23 cellular contexts compared by ENCODE assay signal in the genomic region with DNA sequence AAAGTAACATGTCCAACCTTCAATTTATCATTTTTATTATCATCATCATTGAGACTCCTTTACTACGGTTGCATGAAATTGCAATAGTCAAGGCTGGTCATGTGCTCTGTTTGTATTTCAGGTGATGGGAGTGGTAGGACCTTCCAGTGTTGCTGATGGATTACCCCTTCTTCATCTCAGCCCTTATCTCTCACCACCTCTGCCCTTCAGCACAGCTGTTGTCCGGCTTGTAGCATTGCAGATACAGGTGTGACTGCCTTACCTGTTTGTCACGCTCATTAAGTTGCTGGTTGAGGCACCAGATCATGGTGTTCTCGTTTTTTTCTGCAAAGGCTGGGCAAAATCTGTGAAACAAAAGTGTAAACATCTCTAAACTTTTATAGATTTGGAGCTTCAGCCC. TPM values are rescaled to one million over a fixed set of nuclear protein-coding genes. Genes with fewer than 3 reads are reported as not detected.
DNase-seq lines count a peak whose midpoint lies in the region; ATAC-seq, FAIRE-seq and TF ChIP-seq lines count a peak whose summit lies in the region.
"Had no signal": no experiment of that assay in that cellular context is flagged by ENCODE, and none has a peak within 500 bp of the region (broad histone marks: within the 10 kb centered on the region; RNA-seq: fewer than 3 reads in every experiment).

No MANE protein-coding gene starts in this region.

- no peaks in the 10 kb centered on the region for H3K79me2 ChIP-seq in HepG2 (ENCODE audit: insufficient read depth, low read length)
- H3K79me2 ChIP-seq in trophoblast cell (ENCODE audit: control insufficient read depth, insufficient read depth, low read length, poor library complexity) = no peaks in the 10 kb centered on the region

- H3K18ac ChIP-seq in trophoblast cell (ENCODE audit: low read length) = no peak overlapping the region

- no peak overlapping the region for H3K27ac ChIP-seq in HepG2 (ENCODE audit: extremely low read length, insufficient read depth, low read length)
- H3K27ac ChIP-seq in right lobe of liver = no peak overlapping the region
- H3K27ac ChIP-seq in trophoblast cell (ENCODE audit: low read depth, low read length) = no peak overlapping the region
- H3K27ac ChIP-seq: 22Rv1; A549; BLaER1 treated with 17β-estradiol and CSF1 and Interleukin-3, amounts not matched to agents 10 nM and 100 nM; C4-2B had no signal

- no peak overlapping the region for H2BK12ac ChIP-seq in trophoblast cell (ENCODE audit: low read length)

- POLR2A ChIA-PET in HepG2 (lab: Yijun Ruan, JAX) = no interaction called here

- H2AFZ ChIP-seq in HepG2 (ENCODE audit: low read length) = no peak overlapping the region
- H2AFZ ChIP-seq in trophoblast cell (ENCODE audit: insufficient read depth, low read length, poor library complexity) = no peak overlapping the region

- TF ChIP-seq POLR2A in HepG2 (IDR thresholded peaks at IDR 0.05; ENCODE audit: insufficient read depth in 1 of 2, low read depth in 2 of 2, low read length in 2 of 2) (no peak), right lobe of liver (IDR thresholded peaks at IDR 0.05) (no peak)

- H3K9ac ChIP-seq in HepG2 (ENCODE audit: insufficient read depth, low read depth, low read length) (no peak overlapping the region), trophoblast cell (ENCODE audit: low read length) (no peak overlapping the region)
- H3K9ac ChIP-seq: BLaER1 treated with 17β-estradiol and CSF1 and Interleukin-3, amounts not matched to agents 10 nM and 100 nM had no signal

- H3K4me1 ChIP-seq in HepG2 (ENCODE audit: insufficient read depth, low read length) (no peaks in the 10 kb centered on the region), right lobe of liver (peaks cover 0 to 6% (median 0%) of the 10 kb centered on the region in 4 donors), trophoblast cell (ENCODE audit: control insufficient read depth in 1 of 2, insufficient read depth in 2 of 2, low read length in 2 of 2) (peaks cover 0 to 2% of the 10 kb centered on the region in 2 experiments)
- H3K4me1 ChIP-seq: A549; BLaER1 treated with 17β-estradiol and CSF1 and Interleukin-3, amounts not matched to agents 10 nM and 100 nM had no signal

- H3K4me2 ChIP-seq in HepG2 (ENCODE audit: low read depth, low read length) (no peak overlapping the region), trophoblast cell (ENCODE audit: low read length) (no peak overlapping the region)
- H3K4me2 ChIP-seq: A549; BLaER1 treated with 17β-estradiol and CSF1 and Interleukin-3, amounts not matched to agents 10 nM and 100 nM had no signal

- H3K79me1 ChIP-seq in trophoblast cell (ENCODE audit: low read length) = no peaks in the 10 kb centered on the region

- no peak overlapping the region for H2AK5ac ChIP-seq in trophoblast cell (ENCODE audit: low read length)

- BruUV-seq in HepG2 (replicated peaks; lab: Mats Ljungman, UMichigan) = no TSS peak

- H3K9me3 Mint-ChIP-seq in stimulated activated effector memory CD8-positive, alpha-beta T cell treated with anti-CD3 and anti-CD28 coated beads, Interleukin-12 subunit alpha, Interleukin-12 subunit beta, amount 100 ng/mL, for 72 hours = no peaks in the 10 kb centered on the region
- H3K9me3 Mint-ChIP-seq: CD4-positive, alpha-beta T cell; CD8-positive, alpha-beta T cell had no signal

- H4K8ac ChIP-seq in trophoblast cell (ENCODE audit: low read depth, low read length) = no peak overlapping the region

- intact Hi-C loops in HepG2 (cut with micrococcal nuclease; ENCODE audit: unreplicated experiment) = no loop called here
- intact Hi-C loops in right lobe of liver (cut with DNase I) = no loop called here

- H3K4me3 ChIP-seq in HepG2 (replicated peaks in 1 of 3; ENCODE audit: insufficient read depth in 1 of 3, low read depth in 2 of 3, low read length in 3 of 3) (no peak overlapping the region), right lobe of liver (no peak overlapping the region), trophoblast cell (ENCODE audit: low read depth, low read length) (no peak overlapping the region)
- H3K4me3 ChIP-seq: A549; BLaER1 treated with 17β-estradiol and CSF1 and Interleukin-3, amounts not matched to agents 10 nM and 100 nM; GM12878 had no signal

- no peak for TF ChIP-seq RAD21 in HepG2 (CRISPR knock-in tag; IDR thresholded peaks at IDR 0.05)

- H3K9me3 ChIP-seq in HepG2 (ENCODE audit: low read length) (no peaks in the 10 kb centered on the region), right lobe of liver (no peaks in the 10 kb centered on the region), trophoblast cell (ENCODE audit: insufficient read depth, low read depth, low read length) (no peaks in the 10 kb centered on the region)
- H3K9me3 ChIP-seq: A549; BLaER1 treated with 17β-estradiol and CSF1 and Interleukin-3, amounts not matched to agents 10 nM and 100 nM had no signal

- no peaks in the 10 kb centered on the region for H3K27me3 ChIP-seq in HepG2 (ENCODE audit: control insufficient read depth in 1 of 2, insufficient read depth in 2 of 2, low read length in 2 of 2)
- no peaks in the 10 kb centered on the region for H3K27me3 ChIP-seq in right lobe of liver
- no peaks in the 10 kb centered on the region for H3K27me3 ChIP-seq in trophoblast cell (ENCODE audit: insufficient read depth, low read length)
- H3K27me3 ChIP-seq: BLaER1 treated with 17β-estradiol and CSF1 and Interleukin-3, amounts not matched to agents 10 nM and 100 nM had no signal

- H2BK5ac ChIP-seq in trophoblast cell (ENCODE audit: low read depth, low read length, poor library complexity) = no peak overlapping the region

- no peaks in the 10 kb centered on the region for H3K36me3 Mint-ChIP-seq in stimulated activated effector memory CD8-positive, alpha-beta T cell treated with anti-CD3 and anti-CD28 coated beads, Interleukin-12 subunit alpha, Interleukin-12 subunit beta, amount 100 ng/mL, for 72 hours
- H3K36me3 Mint-ChIP-seq: CD8-positive, alpha-beta T cell had no signal

- H3K14ac ChIP-seq in trophoblast cell (ENCODE audit: low read length) = no peak overlapping the region

- FAIRE-seq in HepG2 (lab: Jason Lieb, UNC) = no peak
- FAIRE-seq: A549, GM12878, GM12892, GM18507 had no signal

- no peak overlapping the region for H3K23ac ChIP-seq in trophoblast cell (ENCODE audit: low read length)

- ATAC-seq in HepG2 = peak; percentile 31; the same call in 2 of the 3 replicates
- ATAC-seq in right lobe of liver = no peak
- no peak for ATAC-seq in stimulated activated effector memory CD8-positive, alpha-beta T cell treated with anti-CD3 and anti-CD28 coated beads, Interleukin-12 subunit alpha, Interleukin-12 subunit beta, amount 100 ng/mL, for 72 hours
- ATAC-seq: A549; CD8-positive, alpha-beta T cell; GM12878 had no signal

- H4K91ac ChIP-seq in trophoblast cell (ENCODE audit: low read depth, low read length) = no peak overlapping the region

- TF ChIP-seq EP300 in HepG2 (IDR thresholded peaks at IDR 0.05; ENCODE audit: low read depth in 2 of 2, low read length in 2 of 2) (no peak), HepG2 (CRISPR knock-in tag; IDR thresholded peaks at IDR 0.05; ENCODE audit: borderline replicate concordance) (no peak)

- DNase-seq in HepG2 (ENCODE audit: low spot score) (no peak), right lobe of liver (no peak), trophoblast cell (peak; percentile 38 to 56)
- DNase-seq in stimulated activated CD4-positive, alpha-beta T cell treated with anti-CD3 and anti-CD28 coated beads, Interleukin-15, amount 100 ng/mL, for 24 hours = no peak
- DNase-seq in stimulated activated effector memory CD8-positive, alpha-beta T cell treated with anti-CD3 and anti-CD28 coated beads, Interleukin-12 subunit alpha, Interleukin-12 subunit beta, amount 100 ng/mL, for 72 hours (ENCODE audit: low spot score in 2 of 2) = no peak
- DNase-seq: AML-193; CD4-positive, alpha-beta T cell; CD8-positive, alpha-beta T cell; DMS 273 treated with DMSO at 0.1 percent for 48 hours; DMS153; DMS53; DMS79; DND-41; EL; GDM1 had no signal

- H4K20me1 ChIP-seq in HepG2 (ENCODE audit: insufficient read depth, low read length) = no peaks in the 10 kb centered on the region
- H4K20me1 ChIP-seq: BLaER1 treated with 17β-estradiol and CSF1 and Interleukin-3, amounts not matched to agents 10 nM and 100 nM had no signal

- H3K4me1 Mint-ChIP-seq in stimulated activated effector memory CD8-positive, alpha-beta T cell treated with anti-CD3 and anti-CD28 coated beads, Interleukin-12 subunit alpha, Interleukin-12 subunit beta, amount 100 ng/mL, for 72 hours = no peaks in the 10 kb centered on the region
- H3K4me1 Mint-ChIP-seq: B cell had no signal

- in situ Hi-C loops in HepG2 (cut with HindIII; ENCODE audit: extremely low pct_ligation_motif_present, low pct_unique_long_range_greater_than_20kb) = loop anchor here (10.0 to 25.0 kb wide), 3 partner anchors 424 to 1558 kb away; partner anchors contain the start of gene PTH2R

- no peak overlapping the region for H3K27ac Mint-ChIP-seq in stimulated activated effector memory CD8-positive, alpha-beta T cell treated with anti-CD3 and anti-CD28 coated beads, Interleukin-12 subunit alpha, Interleukin-12 subunit beta, amount 100 ng/mL, for 72 hours
- H3K27ac Mint-ChIP-seq: B cell; CD4-positive, alpha-beta T cell; CD8-positive, alpha-beta T cell had no signal

- CTCF ChIA-PET in HepG2 (lab: Yijun Ruan, JAX; ENCODE audit: low intra/inter-chr PET ratio, low total read pairs) = no interaction called here

- TF ChIP-seq CTCF in HepG2 (CRISPR knock-in tag; IDR thresholded peaks at IDR 0.05) = no peak
- TF ChIP-seq CTCF in right lobe of liver (IDR thresholded peaks at IDR 0.05) = no peak

- no peak overlapping the region for H3K4ac ChIP-seq in trophoblast cell (ENCODE audit: low read depth, low read length)

- no peak overlapping the region for H2BK120ac ChIP-seq in trophoblast cell (ENCODE audit: insufficient read depth, low read length, poor library complexity)

- H3K36me3 ChIP-seq in HepG2 (replicated peaks in 1 of 2; ENCODE audit: control insufficient read depth in 1 of 2, insufficient read depth in 2 of 2, low read length in 2 of 2) (no peaks in the 10 kb centered on the region), right lobe of liver (no peaks in the 10 kb centered on the region), trophoblast cell (ENCODE audit: control insufficient read depth in 1 of 2, insufficient read depth in 2 of 2, low read length in 2 of 2) (no peaks in the 10 kb centered on the region)
- H3K36me3 ChIP-seq: BLaER1 treated with 17β-estradiol and CSF1 and Interleukin-3, amounts not matched to agents 10 nM and 100 nM had no signal

- H3K4me3 Mint-ChIP-seq in stimulated activated effector memory CD8-positive, alpha-beta T cell treated with anti-CD3 and anti-CD28 coated beads, Interleukin-12 subunit alpha, Interleukin-12 subunit beta, amount 100 ng/mL, for 72 hours = no peak overlapping the region
- H3K4me3 Mint-ChIP-seq: B cell; CD4-positive, alpha-beta T cell; CD8-positive, alpha-beta T cell had no signal

- no peak overlapping the region for H4K12ac ChIP-seq in trophoblast cell (ENCODE audit: low read depth, low read length)

- 3% methylated on average over 4 of the region's 4 CpGs for WGBS in HepG2 (ENCODE audit: low lambda C conversion rate)
- 59% methylated on average over 4 of the region's 4 CpGs for WGBS in right lobe of liver (ENCODE audit: insufficient coverage, low coverage, low lambda C conversion rate, missing lambda C conversion rate)
- no CpG with 5 or more reads among the region's 4 CpGs for WGBS in trophoblast cell (ENCODE audit: extremely low coverage, insufficient coverage, insufficient read length)

RNA-seq across cellular contexts. Expression of gene RPE, which starts 31.7 kb away (rescaled TPM):
- 107 and 166 TPM in 2 replicates for total RNA-seq in HepG2 (2016; rRNA removed; fragmentation: Illumina TruSeq; extraction: Trizol)
- 20.8 and 22.3 TPM in 2 replicates for total RNA-seq in HepG2 (2016; cell fraction: cytosol; rRNA removed; fragmentation: Illumina TruSeq; extraction: Trizol; ENCODE audit: low read depth)
- 106 and 176 TPM in 2 replicates for total RNA-seq in HepG2 (2016; cell fraction: insoluble cytoplasmic fraction; rRNA removed; fragmentation: Illumina TruSeq; extraction: Trizol)
- 36.7 and 40.7 TPM in 2 replicates for total RNA-seq in HepG2 (2016; cell fraction: membrane; rRNA removed; fragmentation: Illumina TruSeq; extraction: Trizol)
- total RNA-seq in HepG2 (2016; cell fraction: nucleus; rRNA removed; fragmentation: Illumina TruSeq; extraction: Trizol) = 73.3 and 74.7 TPM in 2 replicates
- polyA plus RNA-seq in HepG2 (2011; rRNA removed) = 57.4 and 72.3 TPM in 2 replicates
- 102 and 104 TPM in 2 replicates for polyA plus RNA-seq in HepG2 (2011; cell fraction: cytosol; rRNA removed)
- 59.9 and 66.9 TPM in 2 replicates for polyA plus RNA-seq in HepG2 (2011; cell fraction: nucleus; rRNA removed)
- 49.0 and 56.7 TPM in 2 replicates for polyA plus RNA-seq in HepG2 (2012)
- 8.1 and 8.6 TPM in 2 replicates for polyA plus RNA-seq in HepG2 (2016; cell fraction: cytosol; fragmentation: Illumina TruSeq; extraction: Trizol; ENCODE audit: low read depth)
- polyA plus RNA-seq in HepG2 (2016; cell fraction: insoluble cytoplasmic fraction; fragmentation: Illumina TruSeq; extraction: Trizol; ENCODE audit: low read depth) = 128 and 145 TPM in 2 replicates
- 17.3 and 17.8 TPM in 2 replicates for polyA plus RNA-seq in HepG2 (2016; cell fraction: membrane; fragmentation: Illumina TruSeq; extraction: Trizol; ENCODE audit: low read depth)
- polyA plus RNA-seq in HepG2 (2016; cell fraction: nucleus; fragmentation: Illumina TruSeq; extraction: Trizol; ENCODE audit: insufficient read depth, low read depth) = 52.3 and 52.5 TPM in 2 replicates
- polyA minus RNA-seq in HepG2 (2011; rRNA and poly(A)+ RNA removed; ENCODE audit: low replicate concordance) = 139 and 168 TPM in 2 replicates
- polyA minus RNA-seq in HepG2 (2011; cell fraction: cytosol; rRNA and poly(A)+ RNA removed) = 60.4 and 61.1 TPM in 2 replicates
- 117 and 157 TPM in 2 replicates for polyA minus RNA-seq in HepG2 (2011; cell fraction: nucleus; rRNA and poly(A)+ RNA removed)
- 10 to 100 TPM; 21.8 to 39.9 (median 25.3) TPM for total RNA-seq in right lobe of liver
- polyA plus RNA-seq in trophoblast cell (2013) = 21.8 and 21.9 TPM in 2 replicates

Comparison
In these comparisons a context has a peak if more than half of its experiments do, and no peak if none do; other contexts are left out.
1. DNase-seq: peak in trophoblast cell (2 of 2); none in HepG2 (single experiment), right lobe of liver (0 of 3), stimulated activated CD4-positive, alpha-beta T cell treated with anti-CD3 and anti-CD28 coated beads, Interleukin-15, amount 100 ng/mL, for 24 hours (single experiment) and stimulated activated effector memory CD8-positive, alpha-beta T cell treated with anti-CD3 and anti-CD28 coated beads, Interleukin-12 subunit alpha, Interleukin-12 subunit beta, amount 100 ng/mL, for 72 hours (0 of 2).